10 cellular contexts compared by ENCODE assay signal in the genomic region with DNA sequence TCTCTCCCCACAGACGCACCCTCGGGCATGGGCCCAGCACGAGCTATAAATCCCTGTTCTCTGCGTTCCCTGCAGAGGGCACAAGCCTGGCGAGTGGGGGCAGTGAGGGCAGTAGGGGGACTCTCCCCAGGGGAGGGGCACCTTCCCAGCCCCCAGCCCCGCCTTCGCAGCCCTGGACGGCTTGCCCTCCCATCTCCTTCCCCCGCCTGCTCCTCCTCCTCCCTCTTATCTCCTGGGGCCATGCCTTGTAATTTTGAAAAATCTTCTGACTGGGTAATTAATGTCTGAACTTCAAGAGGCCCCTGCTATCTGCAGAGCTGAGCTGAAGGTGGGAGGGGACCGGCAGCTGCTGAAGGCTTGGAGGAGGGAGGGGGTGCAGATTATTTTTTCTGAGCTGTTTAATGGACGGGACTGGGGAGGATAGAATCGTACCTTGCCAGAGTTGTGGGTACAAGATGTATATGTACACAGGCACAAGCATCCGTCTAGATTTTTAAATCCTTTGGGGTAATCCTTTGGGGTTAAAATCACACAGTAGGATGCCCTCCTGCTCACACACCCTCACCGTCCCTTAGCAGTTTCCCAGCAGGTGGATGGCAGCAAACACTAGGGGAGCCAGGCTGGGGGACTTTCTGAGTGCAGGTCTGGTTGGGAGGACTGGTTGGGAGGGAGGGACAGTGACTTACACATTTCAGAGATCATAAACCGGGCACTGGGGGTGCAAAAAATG.
A peak's percentile ranks its signal among the peaks of the same experiment; 100 is the strongest.
DNase-seq lines count a peak whose midpoint lies in the region; ATAC-seq and TF ChIP-seq lines count a peak whose summit lies in the region.
"Had no signal": no experiment of that assay in that cellular context is flagged by ENCODE, and none has a peak within 500 bp of the region (broad histone marks: within the 10 kb centered on the region; RNA-seq: fewer than 3 reads in every experiment).

No MANE protein-coding gene starts in this region.

- TF ChIP-seq POLR2A in heart left ventricle (IDR thresholded peaks at IDR 0.05): no peak

- DNase-seq in heart left ventricle (peak in 3 of 5 donors; percentile 17 to 28 (median 18)), left ventricle myocardium superior (no peak), amniotic epithelial cell (ENCODE audit: low read depth) (peak; percentile 67), mesothelial cell of epicardium (ENCODE audit: low spot score in 2 of 2, unreplicated experiment in 2 of 2) (peak in 1 of 2 experiments; percentile 63), aorta (peak; percentile 56 to 74)
- DNase-seq: PC-9 had no signal

- no peaks in the 10 kb centered on the region for H3K27me3 ChIP-seq in heart left ventricle
- H3K27me3 ChIP-seq in aorta (ENCODE audit: control insufficient read depth in 1 of 2, insufficient read depth in 2 of 2, low read length in 1 of 2): no peaks in the 10 kb centered on the region

- peak overlapping the region in 1 of 12 donors; percentile 35 for H3K4me3 ChIP-seq in heart left ventricle
- no peak overlapping the region for H3K4me3 ChIP-seq in aorta (ENCODE audit: low read length in 2 of 2)
- H3K4me3 ChIP-seq: PC-9 had no signal

- no peaks in the 10 kb centered on the region for H3K9me3 ChIP-seq in heart left ventricle
- no peaks in the 10 kb centered on the region for H3K9me3 ChIP-seq in aorta (ENCODE audit: control insufficient read depth, low read length)

- ATAC-seq in heart left ventricle (no peak), left ventricle myocardium superior (no peak), aorta (ENCODE audit: low FRiP score) (peak; percentile 36), HG02981 (IDR thresholded peaks at IDR 0.05; ENCODE audit: unreplicated experiment) (no peak), HG02840 (IDR thresholded peaks at IDR 0.05; ENCODE audit: low FRiP score, unreplicated experiment) (no peak), GM18520 (IDR thresholded peaks at IDR 0.05; ENCODE audit: unreplicated experiment) (no peak)
- ATAC-seq: CD8-positive, alpha-beta T cell had no signal

- H3K9me3 Mint-ChIP-seq in mesothelial cell of epicardium: no peaks in the 10 kb centered on the region
- H3K9me3 Mint-ChIP-seq: CD8-positive, alpha-beta T cell had no signal

- WGBS in heart left ventricle, 4 donors: 67 to 79% (median 74%) methylated on average over 15 of the region's 15 CpGs
- 16 to 17% methylated on average over 14 to 15 of the region's 15 CpGs for WGBS in aorta, 2 donors

- H3K27ac ChIP-seq in heart left ventricle (peak overlapping the region in 7 of 12 donors; percentile 14 to 69 (median 61)), aorta (ENCODE audit: low read depth in 1 of 2, low read length in 2 of 2) (peak overlapping the region; percentile 47 to 95)
- H3K27ac ChIP-seq: PC-9 had no signal

- no peak for TF ChIP-seq CTCF in heart left ventricle (IDR thresholded peaks at IDR 0.05)
- no peak for TF ChIP-seq CTCF in mesothelial cell of epicardium (IDR thresholded peaks at IDR 0.05; ENCODE audit: unreplicated experiment)

- H3K4me1 ChIP-seq in heart left ventricle (peaks cover 7 to 86% (median 67%) of the 10 kb centered on the region in 12 donors), aorta (ENCODE audit: control insufficient read depth in 1 of 2, insufficient read depth in 2 of 2, low read length in 2 of 2) (peaks cover 0 to 19% of the 10 kb centered on the region in 2 donors)

- peaks cover 92% of the 10 kb centered on the region for H3K4me1 Mint-ChIP-seq in mesothelial cell of epicardium

- no peaks in the 10 kb centered on the region for H3K27me3 Mint-ChIP-seq in mesothelial cell of epicardium (ENCODE audit: low read depth)

- peak overlapping the region; percentile 72 for H3K4me3 Mint-ChIP-seq in mesothelial cell of epicardium
- H3K4me3 Mint-ChIP-seq: CD8-positive, alpha-beta T cell had no signal

- H3K36me3 Mint-ChIP-seq in mesothelial cell of epicardium: peaks cover 4% of the 10 kb centered on the region
- H3K36me3 Mint-ChIP-seq: CD8-positive, alpha-beta T cell had no signal

- intact Hi-C loops in heart left ventricle (cut with DNase I): no loop called here
- intact Hi-C loops in left ventricle myocardium superior (cut with micrococcal nuclease): no loop called here
- intact Hi-C loops in aorta (cut with DNase I): loop anchor here in 1 of 2 donors (5.0 kb wide), 1 partner anchor 103 kb away; no protein-coding TSS in a partner anchor

- peak overlapping the region; percentile 99 for H3K27ac Mint-ChIP-seq in mesothelial cell of epicardium
- H3K27ac Mint-ChIP-seq: CD8-positive, alpha-beta T cell had no signal

- peaks cover 0 to 6% (median 0%) of the 10 kb centered on the region in 9 donors for H3K36me3 ChIP-seq in heart left ventricle
- H3K36me3 ChIP-seq in aorta (ENCODE audit: control insufficient read depth in 1 of 2, insufficient read depth in 2 of 2, low read length in 1 of 2): no peaks in the 10 kb centered on the region
